Comparison of ENCODE assay signal across 2 cellular contexts in the genomic region with DNA sequence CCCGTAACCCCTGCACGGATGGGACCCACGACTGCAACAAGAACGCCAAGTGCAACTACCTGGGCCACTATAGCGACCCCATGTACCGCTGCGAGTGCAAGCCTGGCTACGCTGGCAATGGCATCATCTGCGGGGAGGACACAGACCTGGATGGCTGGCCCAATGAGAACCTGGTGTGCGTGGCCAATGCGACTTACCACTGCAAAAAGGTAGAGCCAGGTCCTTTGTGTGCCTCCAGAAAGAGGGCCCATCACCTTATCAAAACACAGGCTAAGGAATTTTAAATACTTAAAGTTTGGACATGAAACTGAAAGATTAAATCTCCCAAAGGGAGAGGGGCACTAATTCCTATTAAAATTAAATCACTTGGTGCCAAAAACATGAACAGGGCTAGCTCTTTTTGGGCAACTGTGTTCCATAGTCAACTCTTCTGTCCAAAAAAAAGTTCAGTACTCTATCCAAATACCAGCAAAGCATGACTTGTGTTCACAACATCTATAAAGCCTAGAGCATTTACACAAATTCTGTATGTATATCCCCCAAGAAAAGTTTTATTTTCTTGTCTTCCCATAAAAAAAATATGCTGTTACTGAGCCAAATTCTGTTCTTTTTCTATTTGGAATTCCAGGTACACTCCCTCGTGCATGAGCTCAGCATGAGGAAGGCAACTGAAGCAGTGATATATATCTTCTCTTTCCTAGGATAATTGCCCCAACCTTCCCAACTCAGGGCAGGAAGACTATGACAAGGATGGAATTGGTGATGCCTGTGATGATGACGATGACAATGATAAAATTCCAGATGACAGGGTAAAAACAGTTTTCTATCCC.
A peak's percentile ranks its signal among the peaks of the same experiment; 100 is the strongest.
TF ChIP-seq lines count a peak whose summit lies in the region.

No MANE protein-coding gene starts in this region.

TF ChIP-seq in SK-N-SH, 30 proteins besides CTCF, POLR2A, EP300 and RAD21:
- peak; percentile 34; the same call in 1 of the 2 replicates for TF ChIP-seq POLR2AphosphoS5 (IDR thresholded peaks at IDR 0.05; ENCODE audit: low read depth, low read length)
- TF ChIP-seq, protein P1, sequence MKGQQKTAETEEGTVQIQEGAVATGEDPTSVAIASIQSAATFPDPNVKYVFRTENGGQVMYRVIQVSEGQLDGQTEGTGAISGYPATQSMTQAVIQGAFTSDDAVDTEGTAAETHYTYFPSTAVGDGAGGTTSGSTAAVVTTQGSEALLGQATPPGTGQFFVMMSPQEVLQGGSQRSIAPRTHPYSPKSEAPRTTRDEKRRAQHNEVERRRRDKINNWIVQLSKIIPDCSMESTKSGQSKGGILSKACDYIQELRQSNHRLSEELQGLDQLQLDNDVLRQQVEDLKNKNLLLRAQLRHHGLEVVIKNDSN (IDR thresholded peaks at IDR 0.05; ENCODE audit: borderline replicate concordance, low read depth), result no peak
- no peak for TF ChIP-seq YY1 (IDR thresholded peaks at IDR 0.05; ENCODE audit: low read depth)

TF ChIP-seq in SK-N-SH treated with all-trans-retinoic acid at 6 μM for 48 hours, 23 proteins besides CTCF, POLR2A, EP300 and RAD21:
- TF ChIP-seq ZNF8 (CRISPR knock-in tag; IDR thresholded peaks at IDR 0.05) (no peak), ZNF565 (CRISPR knock-in tag; conservative IDR thresholded peaks at IDR 0.05; ENCODE audit: low read depth) (no peak), SNAI2 (CRISPR knock-in tag; IDR thresholded peaks at IDR 0.05) (no peak), ESRRG (CRISPR knock-in tag; IDR thresholded peaks at IDR 0.05) (no peak), CSDC2 (CRISPR knock-in tag; IDR thresholded peaks at IDR 0.05) (no peak), ZFP3 (CRISPR knock-in tag; IDR thresholded peaks at IDR 0.05) (no peak), BACH2 (CRISPR knock-in tag; IDR thresholded peaks at IDR 0.05; ENCODE audit: borderline replicate concordance) (no peak), TCF4 (CRISPR knock-in tag; IDR thresholded peaks at IDR 0.05; ENCODE audit: borderline replicate concordance) (no peak)
- TF ChIP-seq, protein P2, sequence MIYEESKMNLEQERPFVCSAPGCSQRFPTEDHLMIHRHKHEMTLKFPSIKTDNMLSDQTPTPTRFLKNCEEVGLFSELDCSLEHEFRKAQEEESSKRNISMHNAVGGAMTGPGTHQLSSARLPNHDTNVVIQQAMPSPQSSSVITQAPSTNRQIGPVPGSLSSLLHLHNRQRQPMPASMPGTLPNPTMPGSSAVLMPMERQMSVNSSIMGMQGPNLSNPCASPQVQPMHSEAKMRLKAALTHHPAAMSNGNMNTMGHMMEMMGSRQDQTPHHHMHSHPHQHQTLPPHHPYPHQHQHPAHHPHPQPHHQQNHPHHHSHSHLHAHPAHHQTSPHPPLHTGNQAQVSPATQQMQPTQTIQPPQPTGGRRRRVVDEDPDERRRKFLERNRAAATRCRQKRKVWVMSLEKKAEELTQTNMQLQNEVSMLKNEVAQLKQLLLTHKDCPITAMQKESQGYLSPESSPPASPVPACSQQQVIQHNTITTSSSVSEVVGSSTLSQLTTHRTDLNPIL (CRISPR knock-in tag; IDR thresholded peaks at IDR 0.05; ENCODE audit: low read depth), result no peak
- TF ChIP-seq, protein P3, sequence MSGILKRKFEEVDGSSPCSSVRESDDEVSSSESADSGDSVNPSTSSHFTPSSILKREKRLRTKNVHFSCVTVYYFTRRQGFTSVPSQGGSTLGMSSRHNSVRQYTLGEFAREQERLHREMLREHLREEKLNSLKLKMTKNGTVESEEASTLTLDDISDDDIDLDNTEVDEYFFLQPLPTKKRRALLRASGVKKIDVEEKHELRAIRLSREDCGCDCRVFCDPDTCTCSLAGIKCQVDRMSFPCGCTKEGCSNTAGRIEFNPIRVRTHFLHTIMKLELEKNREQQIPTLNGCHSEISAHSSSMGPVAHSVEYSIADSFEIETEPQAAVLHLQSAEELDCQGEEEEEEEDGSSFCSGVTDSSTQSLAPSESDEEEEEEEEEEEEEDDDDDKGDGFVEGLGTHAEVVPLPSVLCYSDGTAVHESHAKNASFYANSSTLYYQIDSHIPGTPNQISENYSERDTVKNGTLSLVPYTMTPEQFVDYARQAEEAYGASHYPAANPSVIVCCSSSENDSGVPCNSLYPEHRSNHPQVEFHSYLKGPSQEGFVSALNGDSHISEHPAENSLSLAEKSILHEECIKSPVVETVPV (CRISPR knock-in tag; IDR thresholded peaks at IDR 0.05), result no peak
- TF ChIP-seq, protein P4, sequence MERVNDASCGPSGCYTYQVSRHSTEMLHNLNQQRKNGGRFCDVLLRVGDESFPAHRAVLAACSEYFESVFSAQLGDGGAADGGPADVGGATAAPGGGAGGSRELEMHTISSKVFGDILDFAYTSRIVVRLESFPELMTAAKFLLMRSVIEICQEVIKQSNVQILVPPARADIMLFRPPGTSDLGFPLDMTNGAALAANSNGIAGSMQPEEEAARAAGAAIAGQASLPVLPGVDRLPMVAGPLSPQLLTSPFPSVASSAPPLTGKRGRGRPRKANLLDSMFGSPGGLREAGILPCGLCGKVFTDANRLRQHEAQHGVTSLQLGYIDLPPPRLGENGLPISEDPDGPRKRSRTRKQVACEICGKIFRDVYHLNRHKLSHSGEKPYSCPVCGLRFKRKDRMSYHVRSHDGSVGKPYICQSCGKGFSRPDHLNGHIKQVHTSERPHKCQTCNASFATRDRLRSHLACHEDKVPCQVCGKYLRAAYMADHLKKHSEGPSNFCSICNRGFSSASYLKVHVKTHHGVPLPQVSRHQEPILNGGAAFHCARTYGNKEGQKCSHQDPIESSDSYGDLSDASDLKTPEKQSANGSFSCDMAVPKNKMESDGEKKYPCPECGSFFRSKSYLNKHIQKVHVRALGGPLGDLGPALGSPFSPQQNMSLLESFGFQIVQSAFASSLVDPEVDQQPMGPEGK (CRISPR knock-in tag; IDR thresholded peaks at IDR 0.05; ENCODE audit: borderline replicate concordance), result no peak
